In genomic region chr10:27328946-27329345, GRCh38 we compare ENCODE assay signal across 19 cellular contexts.
"Had no signal": no experiment of that assay in that cellular context is flagged by ENCODE, and none has a peak within 500 bp of the region (broad histone marks: within the 10 kb centered on the region; RNA-seq: fewer than 3 reads in every experiment).

No MANE protein-coding gene starts in this region.

- H3K36me3 ChIP-seq: esophagus muscularis mucosa, gastrocnemius medialis, heart right ventricle, left lung, lower lobe of right lung had no signal

- H3K9me3 ChIP-seq: esophagus muscularis mucosa, gastrocnemius medialis, heart right ventricle, left lung, lower lobe of right lung, mucosa of descending colon had no signal

- ATAC-seq: gastrocnemius medialis, heart right ventricle, left cardiac atrium, left lung, left ventricle myocardium superior, lower lobe of right lung, mucosa of descending colon had no signal

- H3K27me3 ChIP-seq: dorsolateral prefrontal cortex, esophagus muscularis mucosa, gastrocnemius medialis, left lung had no signal

- H3K27ac ChIP-seq: coronary artery, dorsolateral prefrontal cortex, esophagus muscularis mucosa, gastrocnemius medialis, heart right ventricle, left lung, lower lobe of right lung had no signal

- H3K4me1 ChIP-seq: esophagus muscularis mucosa, gastrocnemius medialis, heart right ventricle, left lung, lower lobe of right lung had no signal

- DNase-seq: dermis blood vessel endothelial cell; dorsolateral prefrontal cortex; effector CD4-positive, alpha-beta T cell; effector memory CD4-positive, alpha-beta T cell; foreskin fibroblast; gastrocnemius medialis; glutamatergic neuron; head of caudate nucleus; heart right ventricle; hippocampal formation; left cardiac atrium; left lung; left ventricle myocardium superior; lower lobe of right lung; mesenchymal stem cell; mucosa of descending colon; naive B cell had no signal

- H3K4me3 ChIP-seq: coronary artery, dorsolateral prefrontal cortex, esophagus muscularis mucosa, gastrocnemius medialis, heart right ventricle, left lung, lower lobe of right lung, mucosa of descending colon had no signal
